1 cellular context compared by ENCODE assay signal in genomic region chr4:139176299-139177048, GRCh38.
TF ChIP-seq lines count a peak whose summit lies in the region.

No MANE protein-coding gene starts in this region.

TF ChIP-seq in HepG2, 621 proteins besides CTCF, POLR2A, EP300 and RAD21 (continued from another document and continues in another):
- TF ChIP-seq ATF6 (CRISPR knock-in tag; conservative IDR thresholded peaks at IDR 0.05) (no peak), LBX2 (CRISPR knock-in tag; IDR thresholded peaks at IDR 0.05; ENCODE audit: borderline replicate concordance) (no peak), KIAA2018 (CRISPR knock-in tag; IDR thresholded peaks at IDR 0.05; ENCODE audit: borderline replicate concordance) (no peak), NR0B2 (CRISPR knock-in tag; IDR thresholded peaks at IDR 0.05) (no peak; the same call in 1 of the 2 replicates), TFDP2 (CRISPR knock-in tag; IDR thresholded peaks at IDR 0.05) (peak; percentile 55; the same call in 1 of the 2 replicates), SP140L (CRISPR knock-in tag; IDR thresholded peaks at IDR 0.05; ENCODE audit: borderline replicate concordance) (no peak), SAFB2 (CRISPR knock-in tag; IDR thresholded peaks at IDR 0.05; ENCODE audit: borderline replicate concordance, low read depth) (no peak), ZNF333 (CRISPR knock-in tag; IDR thresholded peaks at IDR 0.05; ENCODE audit: borderline replicate concordance) (peak; percentile 22; the same call in 1 of the 2 replicates), SRF (IDR thresholded peaks at IDR 0.05; ENCODE audit: low read depth, low read length) (no peak), MYC (CRISPR knock-in tag; IDR thresholded peaks at IDR 0.05; ENCODE audit: borderline replicate concordance) (peak; percentile 52; the same call in 1 of the 2 replicates), ZNF710 (CRISPR knock-in tag; IDR thresholded peaks at IDR 0.05; ENCODE audit: borderline replicate concordance) (no peak), ZNF101 (CRISPR knock-in tag; IDR thresholded peaks at IDR 0.05; ENCODE audit: borderline replicate concordance, low read depth) (no peak), ZNF780A (CRISPR knock-in tag; IDR thresholded peaks at IDR 0.05) (0 out of 2 replicates have a peak, but pooled peaks have one; percentile 53), GATAD1 (CRISPR knock-in tag; IDR thresholded peaks at IDR 0.05) (no peak), PCBP2 (optimal IDR thresholded peaks at IDR 0.05; ENCODE audit: low read depth, low read length, poor library complexity, severe bottlenecking) (no peak), PRMT3 (CRISPR knock-in tag; IDR thresholded peaks at IDR 0.05; ENCODE audit: borderline replicate concordance, low read depth) (no peak), ZNF878 (CRISPR knock-in tag; IDR thresholded peaks at IDR 0.05) (peak; percentile 19; the same call in 1 of the 2 replicates), ZNF317 (CRISPR knock-in tag; IDR thresholded peaks at IDR 0.05) (no peak), KDM5A (IDR thresholded peaks at IDR 0.05; ENCODE audit: borderline replicate concordance, low read length) (no peak), ZNF737 (CRISPR knock-in tag; IDR thresholded peaks at IDR 0.05; ENCODE audit: borderline replicate concordance) (no peak), SOX5 (CRISPR knock-in tag; IDR thresholded peaks at IDR 0.05; ENCODE audit: borderline replicate concordance) (no peak), SOX13 (IDR thresholded peaks at IDR 0.05) (no peak), SOX13 (CRISPR knock-in tag; conservative IDR thresholded peaks at IDR 0.05 in 1 of 2, IDR thresholded peaks at IDR 0.05 in 1 of 2) (no peak), FOXJ3 (CRISPR knock-in tag; IDR thresholded peaks at IDR 0.05; ENCODE audit: borderline replicate concordance) (no peak), ZNF570 (CRISPR knock-in tag; IDR thresholded peaks at IDR 0.05; ENCODE audit: borderline replicate concordance) (no peak), RORA (CRISPR knock-in tag; IDR thresholded peaks at IDR 0.05) (no peak), ZBTB40 (IDR thresholded peaks at IDR 0.05) (no peak), ZBTB40 (CRISPR knock-in tag; IDR thresholded peaks at IDR 0.05) (no peak; the same call in 1 of the 2 replicates), MATR3 (CRISPR knock-in tag; IDR thresholded peaks at IDR 0.05) (no peak), ZNF720 (CRISPR knock-in tag; IDR thresholded peaks at IDR 0.05) (no peak), ZNF251 (CRISPR knock-in tag; IDR thresholded peaks at IDR 0.05) (no peak)
